In genomic region chr4:79173186-79173585, GRCh38 we compare ENCODE assay signal across 21 cellular contexts.
"Had no signal": no experiment of that assay in that cellular context is flagged by ENCODE, and none has a peak within 500 bp of the region (broad histone marks: within the 10 kb centered on the region; RNA-seq: fewer than 3 reads in every experiment).

No MANE protein-coding gene starts in this region.

- ATAC-seq: Panc1, PC-3, Right ventricle myocardium inferior, SK-N-SH treated with all-trans-retinoic acid at 6 μM for 48 hours had no signal

- H3K9me3 ChIP-seq: SJCRH30 had no signal

- DNase-seq: Karpas-422, KG1, MM.1S, NCI-H1092 treated with DMSO at 0.1 percent for 48 hours, NCI-H1436, NCI-H187, NCI-H2029 treated with DMSO at 0.1 percent for 48 hours, NCI-H446, NCI-H510A, NCI-H524 treated with DMSO at 0.1 percent for 48 hours, NCI-H774, PC-3, SHP77 treated with DMSO at 0.1 percent for 48 hours, SJCRH30, T-helper 1 cell had no signal

- H3K27ac ChIP-seq: HL-60, SJCRH30 had no signal

- FAIRE-seq: HTR-8/SVneo had no signal

- H3K36me3 ChIP-seq: SJCRH30 had no signal

- H3K36me3 Mint-ChIP-seq: IgD-negative memory B cell had no signal

- H3K4me3 ChIP-seq: SJCRH30 had no signal

- H3K4me3 Mint-ChIP-seq: IgD-negative memory B cell had no signal

- H3K27me3 ChIP-seq: SJCRH30 had no signal
